In the genomic region with DNA sequence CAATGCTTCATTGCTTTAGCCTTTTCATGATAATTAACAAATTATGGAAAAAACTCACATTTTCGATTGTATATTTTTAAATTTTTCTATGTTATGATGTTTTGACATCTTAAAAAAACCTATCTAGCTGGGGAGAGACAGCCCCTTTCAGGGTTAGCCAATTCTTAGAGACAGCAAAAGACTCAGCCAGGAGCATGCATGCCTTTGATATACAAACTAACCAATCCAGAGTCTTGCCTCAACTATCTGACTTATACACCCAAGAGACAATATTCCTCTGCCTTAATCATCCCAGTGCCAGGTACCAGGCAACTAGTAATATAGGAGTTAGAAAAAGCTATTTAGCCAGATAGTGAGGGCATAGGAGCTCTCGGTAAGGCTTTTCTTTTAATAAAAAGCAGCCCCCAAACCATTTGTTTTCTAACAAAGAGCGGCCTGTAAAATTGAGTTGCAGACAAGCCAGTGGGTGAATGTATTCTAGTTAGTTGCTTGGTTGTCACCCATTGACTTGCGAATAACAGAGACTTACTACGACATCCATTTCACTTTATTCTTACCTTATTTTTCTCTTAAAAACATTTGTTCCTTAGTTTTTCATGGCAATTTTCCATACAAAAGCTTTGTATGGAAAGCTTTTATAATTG, we compare ENCODE assay signal across 23 cellular contexts.
"Had no signal": no experiment of that assay in that cellular context is flagged by ENCODE, and none has a peak within 500 bp of the region (broad histone marks: within the 10 kb centered on the region; RNA-seq: fewer than 3 reads in every experiment).

No MANE protein-coding gene starts in this region.

- H3K4me3 ChIP-seq: adrenal gland, Peyer's patch, SJSA1 had no signal

- H3K27me3 ChIP-seq: adrenal gland, Peyer's patch had no signal

- H3K27ac ChIP-seq: adrenal gland, KMS-11, Peyer's patch, RWPE1, SJSA1 had no signal

- H3K9me3 ChIP-seq: adrenal gland, Peyer's patch, SJSA1 had no signal

- H3K9ac ChIP-seq: KMS-11 had no signal

- H3K36me3 ChIP-seq: adrenal gland, Peyer's patch, SJSA1 had no signal

- H3K4me1 ChIP-seq: Peyer's patch, SJSA1 had no signal

- DNase-seq: activated CD4-positive, alpha-beta T cell treated with anti-CD3 and anti-CD28 coated beads for 48 hours; activated CD4-positive, alpha-beta T cell treated with anti-CD3 and anti-CD28 coated beads, Interleukin-2, amount 50 U/mL, for 4 hours; activated CD4-positive, CD25-positive, alpha-beta regulatory T cell treated with anti-CD3 and anti-CD28 coated beads, Interleukin-2, amount 50 U/mL, for 72 hours; activated CD8-positive, alpha-beta memory T cell treated with anti-CD3 and anti-CD28 coated beads, Interleukin-2, amount 50 U/mL, for 48 hours; activated CD8-positive, alpha-beta T cell treated with anti-CD3 and anti-CD28 coated beads, Interleukin-2, amount 10 ng/mL, durations not matched to agents 7 days and 5 days; activated naive CD4-positive, alpha-beta T cell treated with anti-CD3 and anti-CD28 coated beads, Interleukin-2, amount 50 U/mL, for 16 hours; activated naive CD8-positive, alpha-beta T cell treated with anti-CD3 and anti-CD28 coated beads, Interleukin-2, amount 10 ng/mL, durations not matched to agents 7 days and 5 days; activated T-cell treated with anti-CD3 and anti-CD28 coated beads, Interleukin-2, amount 50 U/mL, for 1 hour; adrenal gland; anterior cingulate cortex; caudate nucleus; NCI-H1417; NCI-H1930; NCI-H345; NCI-H510A; NCI-H526 treated with DMSO at 0.1 percent for 48 hours; NK-92 treated with Interleukin-12 subunit alpha and Interleukin-12 subunit beta, amount 100 ng/mL, for 24 hours; Peyer's patch; SHP77; SW 1271 had no signal
